In the genomic region with DNA sequence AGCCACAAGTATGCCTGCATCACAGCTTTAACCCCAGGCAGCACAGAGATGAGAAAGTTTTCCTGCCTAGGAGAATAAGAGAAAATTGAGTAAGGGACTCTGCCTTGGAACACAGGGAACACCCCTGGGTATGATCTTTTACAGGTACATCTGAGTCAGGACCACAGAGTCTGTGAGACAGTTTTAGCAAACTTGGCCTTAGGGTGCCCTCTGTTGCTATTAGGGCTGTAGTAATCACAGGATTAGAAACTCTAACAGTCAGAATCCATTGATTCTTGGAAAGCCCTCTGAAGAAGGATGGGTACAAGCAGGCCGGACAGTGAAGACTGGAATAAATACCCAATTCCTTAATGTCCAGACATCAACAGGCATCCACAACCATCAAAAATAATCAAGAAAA, we compare ENCODE assay signal across 34 cellular contexts.
"Had no signal": no experiment of that assay in that cellular context is flagged by ENCODE, and none has a peak within 500 bp of the region (broad histone marks: within the 10 kb centered on the region; RNA-seq: fewer than 3 reads in every experiment).

No MANE protein-coding gene starts in this region.

- H3K4me3 Mint-ChIP-seq: activated B cell treated with CpG ODN at 0.5 μM for 24 hours; activated CD4-positive, alpha-beta memory T cell treated with anti-CD3 and anti-CD28 coated beads for 36 hours; activated CD4-positive, alpha-beta T cell treated with anti-CD3 and anti-CD28 coated beads, Interleukin-2, amount 10 ng/mL, durations not matched to agents 24 days and 14 days; activated CD8-positive, alpha-beta T cell treated with anti-CD3 and anti-CD28 coated beads for 36 hours; activated naive CD4-positive, alpha-beta T cell treated with anti-CD3 and anti-CD28 coated beads for 36 hours; activated naive CD8-positive, alpha-beta T cell treated with anti-CD3 and anti-CD28 coated beads for 36 hours; activated T-cell treated with anti-CD3 and anti-CD28 coated beads, Interleukin-2, amount 50 U/mL, for 4 hours; activated T-cell treated with anti-CD3 and anti-CD28 coated beads, Interleukin-2, amount 50 U/mL, for 72 hours; activated T-helper 1 cell treated with anti-CD3 and anti-CD28 coated beads, Interleukin-12 subunit alpha, Interleukin-12 subunit beta, Interleukin-2, Interleukin-4 antibody, amounts not matched to agents 30 ng/mL and 10 ng/mL and 1 ng/mL, durations not matched to agents 14 hours and 24 hours and 36 hours; activated T-helper 17 cell treated with anti-CD3 and anti-CD28 coated beads, Interleukin-2, amount 50 U/mL, for 72 hours; T-helper 1 cell treated with Interleukin-12 subunit alpha and Interleukin-12 subunit beta and Interleukin-4 antibody, amounts not matched to agents 30 μg/mL and 1 μg/mL, for 36 hours; T-helper 2 cell treated with Interferon-gamma antibody and Interleukin-4, amounts not matched to agents 5 μg/mL and 100 μg/mL, for 36 hours had no signal

- H3K27me3 ChIP-seq: adrenal gland, body of pancreas, brain microvascular endothelial cell, breast epithelium had no signal

- H3K27ac Mint-ChIP-seq: activated B cell treated with CpG ODN at 0.5 μM for 24 hours; activated CD4-positive, alpha-beta memory T cell treated with anti-CD3 and anti-CD28 coated beads for 36 hours; activated CD4-positive, alpha-beta T cell treated with anti-CD3 and anti-CD28 coated beads, Interleukin-2, amount 10 ng/mL, durations not matched to agents 24 days and 14 days; activated CD8-positive, alpha-beta T cell treated with anti-CD3 and anti-CD28 coated beads for 36 hours; activated naive CD4-positive, alpha-beta T cell treated with anti-CD3 and anti-CD28 coated beads for 36 hours; activated naive CD4-positive, alpha-beta T cell treated with anti-CD3 and anti-CD28 coated beads, Interleukin-2, amount 50 U/mL, for 72 hours; activated naive CD8-positive, alpha-beta T cell treated with anti-CD3 and anti-CD28 coated beads for 36 hours; activated T-cell treated with anti-CD3 and anti-CD28 coated beads, Interleukin-2, amount 50 U/mL, for 72 hours; activated T-helper 1 cell treated with anti-CD3 and anti-CD28 coated beads, Interleukin-12 subunit alpha, Interleukin-12 subunit beta, Interleukin-2, Interleukin-4 antibody, amounts not matched to agents 30 ng/mL and 10 ng/mL and 1 ng/mL, durations not matched to agents 14 hours and 24 hours and 36 hours; activated T-helper 17 cell treated with anti-CD3 and anti-CD28 coated beads, Interleukin-2, amount 50 U/mL, for 72 hours; T-helper 1 cell treated with Interleukin-12 subunit alpha and Interleukin-12 subunit beta and Interleukin-4 antibody, amounts not matched to agents 30 μg/mL and 1 μg/mL, for 36 hours; T-helper 2 cell treated with Interferon-gamma antibody and Interleukin-4, amounts not matched to agents 5 μg/mL and 100 μg/mL, for 36 hours had no signal

- H3K27ac ChIP-seq: adrenal gland, body of pancreas, brain microvascular endothelial cell, breast epithelium, VCaP had no signal

- H3K4me3 ChIP-seq: adrenal gland, body of pancreas, breast epithelium had no signal

- H3K27me3 Mint-ChIP-seq: activated B cell treated with CpG ODN at 0.5 μM for 24 hours; activated CD4-positive, alpha-beta memory T cell treated with anti-CD3 and anti-CD28 coated beads for 36 hours; activated CD4-positive, alpha-beta T cell treated with anti-CD3 and anti-CD28 coated beads, Interleukin-2, amount 10 ng/mL, durations not matched to agents 24 days and 14 days; activated CD8-positive, alpha-beta T cell treated with anti-CD3 and anti-CD28 coated beads for 36 hours; activated naive CD8-positive, alpha-beta T cell treated with anti-CD3 and anti-CD28 coated beads for 36 hours; activated T-helper 17 cell treated with anti-CD3 and anti-CD28 coated beads, Interleukin-2, amount 50 U/mL, for 72 hours had no signal

- H3K4me1 ChIP-seq: adrenal gland, body of pancreas, breast epithelium had no signal

- H3K9me3 ChIP-seq: adrenal gland, body of pancreas had no signal

- DNase-seq: activated B cell treated with CpG ODN at 0.5 μM for 24 hours; activated CD4-positive, alpha-beta memory T cell treated with anti-CD3 and anti-CD28 coated beads for 36 hours; activated CD4-positive, alpha-beta T cell treated with anti-CD3 and anti-CD28 coated beads for 4 hours; activated CD4-positive, alpha-beta T cell treated with anti-CD3 and anti-CD28 coated beads, Interleukin-2, amount 10 ng/mL, durations not matched to agents 24 days and 14 days; activated CD4-positive, alpha-beta T cell treated with anti-CD3 and anti-CD28 coated beads, Interleukin-2, amount 50 U/mL, for 1 hour; activated CD4-positive, alpha-beta T cell treated with anti-CD3 and anti-CD28 coated beads, Interleukin-2, amount 50 U/mL, for 4 hours; activated CD4-positive, CD25-positive, alpha-beta regulatory T cell treated with anti-CD3 and anti-CD28 coated beads, Interleukin-2, amount 50 U/mL, for 72 hours; activated CD8-positive, alpha-beta memory T cell treated with anti-CD3 and anti-CD28 coated beads, Interleukin-2, amount 50 U/mL, for 4 hours; activated CD8-positive, alpha-beta T cell treated with anti-CD3 and anti-CD28 coated beads for 36 hours; activated effector memory CD4-positive, alpha-beta T cell treated with anti-CD3 and anti-CD28 coated beads, Interleukin-2, amount 50 U/mL, for 16 hours; activated gamma-delta T cell treated with Interleukin-2 at 50 U/mL for 16 hours; activated naive CD4-positive, alpha-beta T cell; activated naive CD4-positive, alpha-beta T cell treated with anti-CD3 and anti-CD28 coated beads for 36 hours; activated naive CD4-positive, alpha-beta T cell treated with anti-CD3 and anti-CD28 coated beads, Interleukin-2, amount 50 U/mL, for 16 hours; activated naive CD8-positive, alpha-beta T cell treated with anti-CD3 and anti-CD28 coated beads for 36 hours; activated T-cell treated with anti-CD3 and anti-CD28 coated beads for 4 hours; activated T-cell treated with anti-CD3 and anti-CD28 coated beads, Interleukin-2, amount 50 U/mL, for 1 hour; activated T-cell treated with anti-CD3 and anti-CD28 coated beads, Interleukin-2, amount 50 U/mL, for 4 hours; activated T-cell treated with anti-CD3 and anti-CD28 coated beads, Interleukin-2, amount 50 U/mL, for 72 hours; adrenal gland; amniotic stem cell; aorta; body of pancreas; brain microvascular endothelial cell; central memory CD4-positive, alpha-beta T cell; T-helper 2 cell; T-helper 9 cell had no signal

- H3K4me1 Mint-ChIP-seq: activated B cell treated with CpG ODN at 0.5 μM for 24 hours; activated CD4-positive, alpha-beta T cell treated with anti-CD3 and anti-CD28 coated beads, Interleukin-2, amount 10 ng/mL, durations not matched to agents 24 days and 14 days; activated naive CD8-positive, alpha-beta T cell treated with anti-CD3 and anti-CD28 coated beads for 36 hours; activated T-helper 17 cell treated with anti-CD3 and anti-CD28 coated beads, Interleukin-2, amount 50 U/mL, for 72 hours had no signal

- H3K36me3 Mint-ChIP-seq: activated CD4-positive, alpha-beta memory T cell treated with anti-CD3 and anti-CD28 coated beads for 36 hours; activated naive CD8-positive, alpha-beta T cell treated with anti-CD3 and anti-CD28 coated beads for 36 hours had no signal

- H3K36me3 ChIP-seq: adrenal gland, brain microvascular endothelial cell, breast epithelium had no signal

- ATAC-seq: activated CD8-positive, alpha-beta T cell treated with anti-CD3 and anti-CD28 coated beads for 36 hours; activated naive CD4-positive, alpha-beta T cell treated with anti-CD3 and anti-CD28 coated beads, Interleukin-2, amount 50 U/mL, for 72 hours; activated T-cell treated with anti-CD3 and anti-CD28 coated beads, Interleukin-2, amount 50 U/mL, for 4 hours; activated T-cell treated with anti-CD3 and anti-CD28 coated beads, Interleukin-2, amount 50 U/mL, for 72 hours; activated T-helper 17 cell treated with anti-CD3 and anti-CD28 coated beads, Interleukin-2, amount 50 U/mL, for 72 hours; body of pancreas had no signal
